ENCODE assay signal across 8 cellular contexts in genomic region chr7:38359081-38359601, GRCh38.
DNase-seq lines count a peak whose midpoint lies in the region; ATAC-seq and TF ChIP-seq lines count a peak whose summit lies in the region.
"Not testable (repeated sequence)": the region's sequence is repeated elsewhere in the genome, so short reads cannot be mapped to it uniquely, and the experiment has no call there.

No MANE protein-coding gene starts in this region.

- not testable (repeated sequence) for H3K9me3 ChIP-seq in thymus (ENCODE audit: control insufficient read depth)

- H3K4me3 ChIP-seq in fibroblast of villous mesenchyme (ENCODE audit: low read depth, low read length): not testable (repeated sequence)
- peak overlapping the region; percentile 51 for H3K4me3 ChIP-seq in thymus (ENCODE audit: low read length)

- ATAC-seq in GM21723 (IDR thresholded peaks at IDR 0.05; ENCODE audit: unreplicated experiment) (peak; percentile 80), HG03558 (IDR thresholded peaks at IDR 0.05; ENCODE audit: extremely low read depth, unreplicated experiment) (peak; percentile 42)

- not testable (repeated sequence) for H3K27me3 ChIP-seq in thymus (ENCODE audit: control insufficient read depth, insufficient read depth)

- DNase-seq in SKM-1 treated with dmso at 0.1 percent for 144 hours (lab: John Stamatoyannopoulos, UW; ENCODE audit: unreplicated experiment): peak; percentile 58
- peak; percentile 48 to 57 for DNase-seq in activated T-helper 1 cell treated with anti-CD3 and anti-CD28 coated beads, Interleukin-2, amount 50 U/mL, for 16 hours (ENCODE audit: low read depth in 1 of 2, low spot score in 1 of 2)
- not testable (repeated sequence) for DNase-seq in fibroblast of villous mesenchyme (ENCODE audit: low read depth)
- peak; percentile 76 for DNase-seq in pons (ENCODE audit: low spot score)

- not testable (repeated sequence) for H3K4me1 ChIP-seq in thymus (ENCODE audit: control insufficient read depth, insufficient read depth, low read length)

- WGBS in thymus: 8% methylated on average over 5 of the region's 5 CpGs

- peak overlapping the region; percentile 91 for H3K27ac ChIP-seq in thymus (ENCODE audit: low read depth)

- TF ChIP-seq CTCF in GM12873 (IDR thresholded peaks at IDR 0.05; ENCODE audit: insufficient read depth, low read depth, low read length, missing control alignments) (peak; percentile 43), fibroblast of villous mesenchyme (IDR thresholded peaks at IDR 0.05; ENCODE audit: insufficient read depth, low read depth, low read length) (peak; percentile 41)

- not testable (repeated sequence) for H3K36me3 ChIP-seq in thymus (ENCODE audit: control insufficient read depth, insufficient read depth)
